ENCODE assay signal across 9 cellular contexts in the genomic region with DNA sequence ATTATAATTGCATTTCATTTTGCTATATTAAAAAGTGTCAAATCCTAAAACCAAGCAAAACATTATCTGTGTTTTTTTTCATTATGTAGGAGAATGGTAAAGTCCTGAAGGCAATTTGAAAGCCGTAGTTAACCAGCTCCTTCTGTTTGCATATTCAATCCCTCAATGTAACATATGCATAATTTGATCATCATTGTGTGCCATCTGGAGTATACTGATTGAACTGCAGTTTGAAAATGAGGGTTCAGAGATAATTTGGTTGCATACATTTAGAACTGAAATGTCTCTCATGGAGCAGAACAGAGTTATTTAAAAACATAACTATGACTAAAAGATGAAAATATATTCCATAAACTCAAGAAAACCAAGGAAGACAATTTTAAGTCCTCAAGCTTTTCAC.
DNase-seq lines count a peak whose midpoint lies in the region; ATAC-seq and TF ChIP-seq lines count a peak whose summit lies in the region.
"Had no signal": no experiment of that assay in that cellular context is flagged by ENCODE, and none has a peak within 500 bp of the region (broad histone marks: within the 10 kb centered on the region; RNA-seq: fewer than 3 reads in every experiment).

No MANE protein-coding gene starts in this region.

- H3K4me3 ChIP-seq in epithelial cell of proximal tubule (ENCODE audit: low read depth, low read length): no peak overlapping the region

- peak; percentile 67 for TF ChIP-seq CTCF in 22Rv1 (IDR thresholded peaks at IDR 0.05)
- peak; percentile 65 for TF ChIP-seq CTCF in epithelial cell of proximal tubule (conservative IDR thresholded peaks at IDR 0.05; ENCODE audit: low read depth, low read length)

- peak; percentile 64 for ATAC-seq in GM18873 (IDR thresholded peaks at IDR 0.05; ENCODE audit: low FRiP score, unreplicated experiment)
- no peak for ATAC-seq in HG02938 (IDR thresholded peaks at IDR 0.05; ENCODE audit: unreplicated experiment)
- no peak for ATAC-seq in GM19328 (IDR thresholded peaks at IDR 0.05; ENCODE audit: unreplicated experiment)

- peak; percentile 33 for DNase-seq in NCI-H1694 treated with DMSO at 0.1 percent for 48 hours (lab: John Stamatoyannopoulos, UW)
- DNase-seq in epithelial cell of proximal tubule (ENCODE audit: low read depth): no peak
- DNase-seq in COLO829 (ENCODE audit: low spot score): no peak
- no peak for DNase-seq in amniotic stem cell (lab: John Stamatoyannopoulos, UW)
- DNase-seq: NK-92 treated with Interleukin-12 subunit alpha and Interleukin-12 subunit beta, amount 100 ng/mL, for 24 hours had no signal

- H3K27ac ChIP-seq in 22Rv1: no peak overlapping the region
